ENCODE assay signal across 22 cellular contexts in the genomic region with DNA sequence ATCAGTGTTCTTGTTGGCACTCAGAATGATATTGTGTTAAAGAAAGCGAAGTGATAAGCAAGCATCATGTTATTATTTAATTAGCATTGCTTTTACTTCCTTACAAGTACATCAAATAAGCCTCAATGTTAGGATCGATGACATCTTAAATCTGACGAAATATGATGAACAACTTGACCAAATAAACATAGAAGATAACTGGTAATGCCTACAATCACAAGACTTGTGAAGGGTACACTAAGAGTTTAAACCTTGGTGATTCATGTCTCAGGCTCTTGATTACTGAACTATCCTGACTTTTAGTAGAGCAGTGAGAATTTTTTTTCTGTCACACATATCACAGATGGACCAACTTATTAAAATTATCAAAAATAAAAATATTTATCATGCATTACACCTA.
"Had no signal": no experiment of that assay in that cellular context is flagged by ENCODE, and none has a peak within 500 bp of the region (broad histone marks: within the 10 kb centered on the region; RNA-seq: fewer than 3 reads in every experiment).

No MANE protein-coding gene starts in this region.

- FAIRE-seq: endometrium, keratinocyte had no signal

- ATAC-seq: activated CD4-positive, CD25-positive, alpha-beta regulatory T cell treated with anti-CD3 and anti-CD28 coated beads, Interleukin-2, amount 50 U/mL, for 24 hours; activated CD8-positive, alpha-beta T cell treated with anti-CD3 and anti-CD28 coated beads, Interleukin-2, amount 10 ng/mL, durations not matched to agents 7 days and 5 days; left lobe of liver; stimulated activated naive CD8-positive, alpha-beta T cell treated with anti-CD3 and anti-CD28 coated beads, Interleukin-15, Interleukin-2, amounts not matched to agents 100 U/mL and 50 U/mL, for 24 hours had no signal

- H3K9me3 Mint-ChIP-seq: activated CD4-positive, alpha-beta T cell treated with anti-CD3 and anti-CD28 coated beads, Interleukin-2, amount 10 ng/mL, durations not matched to agents 7 days and 5 days; activated naive CD4-positive, alpha-beta T cell treated with anti-CD3 and anti-CD28 coated beads for 36 hours; activated T-cell treated with anti-CD3 and anti-CD28 coated beads, Interleukin-2, amount 50 U/mL, for 24 hours; brain; central memory CD8-positive, alpha-beta T cell; mesothelial cell of epicardium; nephron progenitor cell had no signal

- H3K4me1 ChIP-seq: transverse colon, vagina had no signal

- H3K27ac Mint-ChIP-seq: activated CD4-positive, alpha-beta T cell treated with anti-CD3 and anti-CD28 coated beads, Interleukin-2, amount 10 ng/mL, durations not matched to agents 7 days and 5 days; activated CD8-positive, alpha-beta T cell treated with anti-CD3 and anti-CD28 coated beads, Interleukin-2, amount 10 ng/mL, durations not matched to agents 7 days and 5 days; activated naive CD4-positive, alpha-beta T cell treated with anti-CD3 and anti-CD28 coated beads for 36 hours; activated T-cell treated with anti-CD3 and anti-CD28 coated beads, Interleukin-2, amount 50 U/mL, for 24 hours; brain; mesothelial cell of epicardium; nephron progenitor cell had no signal

- H3K4me1 Mint-ChIP-seq: activated CD4-positive, alpha-beta T cell treated with anti-CD3 and anti-CD28 coated beads, Interleukin-2, amount 10 ng/mL, durations not matched to agents 7 days and 5 days; central memory CD8-positive, alpha-beta T cell; nephron progenitor cell had no signal

- H3K36me3 Mint-ChIP-seq: brain, mesothelial cell of epicardium had no signal

- H3K27ac ChIP-seq: coronary artery, transverse colon, vagina had no signal

- H3K4me3 Mint-ChIP-seq: activated CD4-positive, alpha-beta T cell treated with anti-CD3 and anti-CD28 coated beads, Interleukin-2, amount 10 ng/mL, durations not matched to agents 7 days and 5 days; activated CD8-positive, alpha-beta T cell treated with anti-CD3 and anti-CD28 coated beads, Interleukin-2, amount 10 ng/mL, durations not matched to agents 7 days and 5 days; activated naive CD4-positive, alpha-beta T cell treated with anti-CD3 and anti-CD28 coated beads for 36 hours; activated T-cell treated with anti-CD3 and anti-CD28 coated beads, Interleukin-2, amount 50 U/mL, for 24 hours; brain; central memory CD8-positive, alpha-beta T cell; mesothelial cell of epicardium; nephron progenitor cell had no signal

- H3K4me3 ChIP-seq: coronary artery, lung, skin epidermis, transverse colon, vagina had no signal

- DNase-seq: activated CD4-positive, alpha-beta T cell treated with anti-CD3 and anti-CD28 coated beads, Interleukin-2, amount 10 ng/mL, durations not matched to agents 7 days and 5 days; activated CD8-positive, alpha-beta T cell treated with anti-CD3 and anti-CD28 coated beads, Interleukin-2, amount 10 ng/mL, durations not matched to agents 7 days and 5 days; activated naive CD4-positive, alpha-beta T cell treated with anti-CD3 and anti-CD28 coated beads for 36 hours; activated T-cell treated with anti-CD3 and anti-CD28 coated beads, Interleukin-2, amount 50 U/mL, for 24 hours; anterior cingulate cortex; hypothalamus; nephron progenitor cell; nucleus accumbens; stimulated activated naive CD8-positive, alpha-beta T cell treated with anti-CD3 and anti-CD28 coated beads, Interleukin-15, Interleukin-2, amounts not matched to agents 100 U/mL and 50 U/mL, for 24 hours; T1000; transverse colon had no signal

- H3K27me3 ChIP-seq: transverse colon, vagina had no signal

- H3K36me3 ChIP-seq: transverse colon, vagina had no signal

- H3K27me3 Mint-ChIP-seq: activated CD4-positive, alpha-beta T cell treated with anti-CD3 and anti-CD28 coated beads, Interleukin-2, amount 10 ng/mL, durations not matched to agents 7 days and 5 days; brain; central memory CD8-positive, alpha-beta T cell had no signal

- H3K9me3 ChIP-seq: transverse colon, vagina had no signal
